16 cellular contexts compared by ENCODE assay signal in the genomic region with DNA sequence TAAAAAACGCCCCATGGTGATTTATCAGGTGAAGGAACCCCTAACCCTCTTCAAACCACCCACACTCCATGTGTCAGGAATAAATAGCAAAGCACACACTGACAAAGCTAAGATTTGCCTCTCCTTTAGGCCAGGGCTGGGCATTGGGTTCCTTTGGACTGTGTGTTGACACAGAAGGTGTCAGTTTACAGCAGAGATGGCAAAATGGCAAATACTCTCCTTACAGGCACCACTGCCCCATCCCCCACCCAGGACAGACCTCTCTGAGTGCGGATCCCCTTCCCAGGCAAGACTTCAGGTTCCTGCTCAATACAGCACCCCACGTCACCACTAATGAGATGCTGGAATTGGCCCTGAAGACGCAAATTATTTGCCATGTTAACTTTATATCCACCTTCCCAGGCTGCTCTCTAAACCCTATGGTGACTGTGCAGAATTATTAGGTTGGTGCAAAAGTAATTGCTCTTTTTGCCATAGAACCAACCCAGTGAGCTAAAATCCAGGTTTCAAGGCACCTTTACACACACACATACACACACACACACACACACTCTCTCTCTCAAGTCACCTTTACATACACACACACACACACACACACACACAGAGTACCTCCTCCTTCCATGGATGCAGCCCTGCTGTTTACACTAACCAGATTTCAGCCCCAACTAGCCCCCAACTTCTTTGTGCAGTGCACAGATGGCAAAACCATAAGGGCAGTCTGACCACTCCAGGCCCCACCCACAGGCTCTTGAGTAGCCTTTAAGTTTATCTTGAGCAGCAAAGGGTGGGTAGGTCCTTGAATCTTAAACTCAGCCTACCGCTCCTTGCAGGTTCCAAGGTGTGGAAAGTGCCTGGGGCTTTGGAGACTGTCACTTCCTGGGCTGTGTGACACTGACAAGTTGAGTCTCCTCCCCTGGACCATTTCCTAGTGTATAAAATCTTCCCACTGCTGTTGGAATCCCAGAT. TPM values are rescaled to one million over a fixed set of nuclear protein-coding genes. Genes with fewer than 3 reads are reported as not detected.
A peak's percentile ranks its signal among the peaks of the same experiment; 100 is the strongest.
DNase-seq lines count a peak whose midpoint lies in the region; ATAC-seq and TF ChIP-seq lines count a peak whose summit lies in the region.
"Had no signal": no experiment of that assay in that cellular context is flagged by ENCODE, and none has a peak within 500 bp of the region (broad histone marks: within the 10 kb centered on the region; RNA-seq: fewer than 3 reads in every experiment).

No MANE protein-coding gene starts in this region.

- H3K9ac ChIP-seq in IMR-90 (ENCODE audit: low read depth, low read length): no peak overlapping the region
- H3K9ac ChIP-seq: BLaER1 treated with 17β-estradiol and CSF1 and Interleukin-3, amounts not matched to agents 10 nM and 100 nM had no signal

- H3K27ac ChIP-seq in IMR-90 (ENCODE audit: insufficient read depth, low read length): no peak overlapping the region
- no peak overlapping the region for H3K27ac ChIP-seq in left lung
- peak overlapping the region; percentile 91 to 98 (median 94) for H3K27ac ChIP-seq in gastrocnemius medialis
- H3K27ac ChIP-seq: BLaER1 treated with 17β-estradiol and CSF1 and Interleukin-3, amounts not matched to agents 10 nM and 100 nM; testis had no signal

- H3K9me3 ChIP-seq in IMR-90 (ENCODE audit: control insufficient read depth, insufficient read depth, low read length) (no peaks in the 10 kb centered on the region), left lung (no peaks in the 10 kb centered on the region), gastrocnemius medialis (no peaks in the 10 kb centered on the region)
- H3K9me3 ChIP-seq: BLaER1 treated with 17β-estradiol and CSF1 and Interleukin-3, amounts not matched to agents 10 nM and 100 nM; testis had no signal

- no peak overlapping the region for H2AK9ac ChIP-seq in IMR-90 (replicated peaks; ENCODE audit: low read depth, low read length, poor library complexity)

- peak overlapping the region; percentile 12 for H3K18ac ChIP-seq in IMR-90 (ENCODE audit: low read depth, low read length)

- TF ChIP-seq CTCF in IMR-90 (conservative IDR thresholded peaks at IDR 0.05; ENCODE audit: low read depth, low read length) (no peak), left lung (IDR thresholded peaks at IDR 0.05) (no peak), gastrocnemius medialis (IDR thresholded peaks at IDR 0.05 in 4 of 5, conservative IDR thresholded peaks at IDR 0.05 in 1 of 5) (no peak)

- H2BK15ac ChIP-seq in IMR-90 (ENCODE audit: low read depth, low read length): peak overlapping the region; percentile 49; the same call in 2 of the 3 replicates

- H2BK5ac ChIP-seq in IMR-90 (ENCODE audit: low read depth, low read length, poor library complexity, severe bottlenecking): peak overlapping the region; percentile 45

- dilution Hi-C loops in IMR-90 (cut with HindIII; ENCODE audit: low sequenced_read_pairs, unreplicated experiment): no loop called here

- no peak overlapping the region for H3K56ac ChIP-seq in IMR-90 (ENCODE audit: extremely low read depth, insufficient read depth, low read length)

- H3K4me1 ChIP-seq in IMR-90 (ENCODE audit: control insufficient read depth, insufficient read depth, low read length) (peaks cover 34% of the 10 kb centered on the region), left lung (peaks cover 0 to 25% of the 10 kb centered on the region in 2 donors), gastrocnemius medialis (peaks cover 34 to 40% of the 10 kb centered on the region in 2 donors)

- DNase-seq in IMR-90: no peak
- DNase-seq in NCI-H69 (lab: John Stamatoyannopoulos, UW): peak; percentile 59
- no peak for DNase-seq in left lung
- peak; percentile 79 to 88 for DNase-seq in gastrocnemius medialis
- DNase-seq in cerebellar nuclear complex (lab: John Stamatoyannopoulos, UW): no peak
- DNase-seq: activated naive CD8-positive, alpha-beta T cell treated with anti-CD3 and anti-CD28 coated beads, Interleukin-2, amount 10 ng/mL, durations not matched to agents 7 days and 5 days; activated T-cell treated with anti-CD3 and anti-CD28 coated beads, Interleukin-2, amount 50 U/mL, for 72 hours; effector memory CD4-positive, alpha-beta T cell; MM.1S; naive thymus-derived CD8-positive, alpha-beta T cell; NCI-H2171; stimulated activated CD4-positive, alpha-beta T cell treated with anti-CD3 and anti-CD28 coated beads, Interleukin-2, amount 100 ng/mL, for 24 hours; testis had no signal

- intact Hi-C loops in IMR-90 (cut with micrococcal nuclease) (no loop called here), left lung (cut with DNase I) (no loop called here), gastrocnemius medialis (cut with DNase I; ENCODE audit: low total_unique reads) (loop anchor here (5.0 to 10.0 kb wide), 2 partner anchors 295 to 758 kb away; partner anchors contain the start of gene ANXA11)

- no peak overlapping the region for H3K4me2 ChIP-seq in IMR-90 (ENCODE audit: low read depth, low read length)

- POLR2A ChIA-PET in IMR-90 (lab: Charles Lee; ENCODE audit: unreplicated experiment): no interaction called here

- H3K23ac ChIP-seq in IMR-90 (ENCODE audit: low read depth, low read length): no peak overlapping the region

- BruUV-seq in IMR-90 (replicated peaks; lab: Mats Ljungman, UMichigan): no TSS peak

- no peak for ATAC-seq in IMR-90 (ENCODE audit: low read depth)
- peak; percentile 17 for ATAC-seq in left lung
- peak; percentile 62 to 65 for ATAC-seq in gastrocnemius medialis
- no peak for ATAC-seq in GM18907 (IDR thresholded peaks at IDR 0.05; ENCODE audit: unreplicated experiment)
- ATAC-seq in GM19455 (IDR thresholded peaks at IDR 0.05; ENCODE audit: unreplicated experiment): no peak
- ATAC-seq: activated T-cell treated with anti-CD3 and anti-CD28 coated beads, Interleukin-2, amount 50 U/mL, for 72 hours; naive thymus-derived CD8-positive, alpha-beta T cell had no signal

- no peak overlapping the region for H2BK120ac ChIP-seq in IMR-90 (ENCODE audit: low read depth, low read length)

- no peaks in the 10 kb centered on the region for H3K27me3 ChIP-seq in IMR-90 (ENCODE audit: control insufficient read depth, insufficient read depth, low read length)
- H3K27me3 ChIP-seq in left lung: peaks cover 0 to 16% of the 10 kb centered on the region in 2 donors
- no peaks in the 10 kb centered on the region for H3K27me3 ChIP-seq in gastrocnemius medialis
- H3K27me3 ChIP-seq: BLaER1 treated with 17β-estradiol and CSF1 and Interleukin-3, amounts not matched to agents 10 nM and 100 nM; testis had no signal

- WGBS in IMR-90 (ENCODE audit: extremely low coverage in 2 of 2, insufficient read length in 1 of 2), 2 experiments: no CpG with 5 or more reads among the region's 5 CpGs

- in situ Hi-C loops in IMR-90 (cut with MboI; ENCODE audit: low sequenced_read_pairs) (no loop called here), gastrocnemius medialis (cut with MboI; ENCODE audit: low sequenced_read_pairs in 4 of 4) (loop anchor here in 1 of 4 donors (25.0 kb wide), 1 partner anchor 362 kb away; no protein-coding TSS in a partner anchor)

- H3K79me1 ChIP-seq in IMR-90 (ENCODE audit: low read depth in 1 of 2, low read length in 2 of 2): peaks cover 4 to 9% of the 10 kb centered on the region in 2 experiments; a peak in 3 of 4 replicates

- TF ChIP-seq POLR2A in IMR-90 (IDR thresholded peaks at IDR 0.05; ENCODE audit: low read depth, low read length) (no peak), gastrocnemius medialis (IDR thresholded peaks at IDR 0.05) (no peak)

- no peak for TF ChIP-seq RAD21 in IMR-90 (IDR thresholded peaks at IDR 0.05; ENCODE audit: low read length)

- H2AK5ac ChIP-seq in IMR-90 (ENCODE audit: low read depth, low read length): peak overlapping the region; percentile 71

- H3K36me3 ChIP-seq in IMR-90 (ENCODE audit: control insufficient read depth, insufficient read depth, low read length): no peaks in the 10 kb centered on the region
- no peaks in the 10 kb centered on the region for H3K36me3 ChIP-seq in left lung
- no peaks in the 10 kb centered on the region for H3K36me3 ChIP-seq in gastrocnemius medialis
- H3K36me3 ChIP-seq: BLaER1 treated with 17β-estradiol and CSF1 and Interleukin-3, amounts not matched to agents 10 nM and 100 nM had no signal

- CTCF ChIA-PET in IMR-90 (lab: Yijun Ruan, JAX): no interaction called here

- peak overlapping the region; percentile 5; the same call in 1 of the 2 replicates for H3K14ac ChIP-seq in IMR-90 (replicated peaks; ENCODE audit: low read depth, low read length)

- H3K4me3 ChIP-seq in IMR-90 (ENCODE audit: insufficient read depth, low read depth, low read length) (no peak overlapping the region), left lung (no peak overlapping the region), gastrocnemius medialis (no peak overlapping the region)
- H3K4me3 ChIP-seq: BLaER1 treated with 17β-estradiol and CSF1 and Interleukin-3, amounts not matched to agents 10 nM and 100 nM; testis had no signal

- no peak overlapping the region for H4K8ac ChIP-seq in IMR-90 (ENCODE audit: low read depth in 2 of 2, low read length in 2 of 2)

- peak overlapping the region; percentile 34 for H2AFZ ChIP-seq in IMR-90 (replicated peaks; ENCODE audit: low read length, poor library complexity)

- H3K4ac ChIP-seq in IMR-90 (ENCODE audit: low read depth, low read length): peak overlapping the region; percentile 32

- H2BK20ac ChIP-seq in IMR-90 (ENCODE audit: low read depth, low read length): no peak overlapping the region

- peaks cover 24% of the 10 kb centered on the region for H3K9me1 ChIP-seq in IMR-90 (ENCODE audit: insufficient read depth, low read length)

- 0 out of 2 replicates have a peak, but pooled peaks cover 3% of the 10 kb centered on the region for H4K20me1 ChIP-seq in IMR-90 (ENCODE audit: insufficient read depth, low read length)

- no peak overlapping the region for H4K5ac ChIP-seq in IMR-90 (ENCODE audit: low read depth, low read length)

- peak overlapping the region; percentile 24; the same call in 1 of the 2 replicates for H4K91ac ChIP-seq in IMR-90 (ENCODE audit: insufficient read depth, low read depth, low read length)

TF ChIP-seq in IMR-90, 13 proteins besides CTCF, POLR2A, EP300 and RAD21 (continues in another document):
- TF ChIP-seq, protein P1, sequence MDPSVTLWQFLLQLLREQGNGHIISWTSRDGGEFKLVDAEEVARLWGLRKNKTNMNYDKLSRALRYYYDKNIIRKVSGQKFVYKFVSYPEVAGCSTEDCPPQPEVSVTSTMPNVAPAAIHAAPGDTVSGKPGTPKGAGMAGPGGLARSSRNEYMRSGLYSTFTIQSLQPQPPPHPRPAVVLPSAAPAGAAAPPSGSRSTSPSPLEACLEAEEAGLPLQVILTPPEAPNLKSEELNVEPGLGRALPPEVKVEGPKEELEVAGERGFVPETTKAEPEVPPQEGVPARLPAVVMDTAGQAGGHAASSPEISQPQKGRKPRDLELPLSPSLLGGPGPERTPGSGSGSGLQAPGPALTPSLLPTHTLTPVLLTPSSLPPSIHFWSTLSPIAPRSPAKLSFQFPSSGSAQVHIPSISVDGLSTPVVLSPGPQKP (IDR thresholded peaks at IDR 0.05; ENCODE audit: borderline replicate concordance, low read depth, low read length): no peak
- no peak for TF ChIP-seq RCOR1 (IDR thresholded peaks at IDR 0.05; ENCODE audit: insufficient replicate concordance, low read length)

RNA-seq across cellular contexts. Expression of gene ZCCHC24, which starts 4.0 kb away (rescaled TPM):
- 12.2 and 15.1 TPM in 2 replicates for total RNA-seq in IMR-90 (2012; rRNA removed)
- 25.9 and 29.9 TPM in 2 replicates for polyA plus RNA-seq in IMR-90 (2012; rRNA removed)
- polyA plus RNA-seq in IMR-90 (2012; cell fraction: cytosol; rRNA removed): 19.8 and 29.3 TPM in 2 replicates
- 22.4 and 28.3 TPM in 2 replicates for polyA plus RNA-seq in IMR-90 (2012; cell fraction: nucleus; rRNA removed; ENCODE audit: low replicate concordance)
- total RNA-seq in left lung: 10 to 100 TPM; 31.2 to 42.4 TPM
- 100 to 1,000 TPM in 1 of 4 donors, 10 to 100 TPM in 3; 59.6 to 122 (median 84.5) TPM for total RNA-seq in gastrocnemius medialis

Comparison
In these comparisons a context has a peak if more than half of its experiments do, and no peak if none do; other contexts are left out.
1. ATAC-seq: peak in left lung (single experiment) and gastrocnemius medialis (2 of 2); none in IMR-90 (single experiment), GM18907 (single experiment) and GM19455 (single experiment).
2. DNase-seq: peak in NCI-H69 (single experiment) and gastrocnemius medialis (2 of 2); none in IMR-90 (single experiment), left lung (0 of 2) and cerebellar nuclear complex (0 of 2).
3. H3K27ac ChIP-seq: peak in gastrocnemius medialis (4 of 4); none in IMR-90 (single experiment) and left lung (0 of 2).